Comparison of ENCODE assay signal across 27 cellular contexts in the genomic region with DNA sequence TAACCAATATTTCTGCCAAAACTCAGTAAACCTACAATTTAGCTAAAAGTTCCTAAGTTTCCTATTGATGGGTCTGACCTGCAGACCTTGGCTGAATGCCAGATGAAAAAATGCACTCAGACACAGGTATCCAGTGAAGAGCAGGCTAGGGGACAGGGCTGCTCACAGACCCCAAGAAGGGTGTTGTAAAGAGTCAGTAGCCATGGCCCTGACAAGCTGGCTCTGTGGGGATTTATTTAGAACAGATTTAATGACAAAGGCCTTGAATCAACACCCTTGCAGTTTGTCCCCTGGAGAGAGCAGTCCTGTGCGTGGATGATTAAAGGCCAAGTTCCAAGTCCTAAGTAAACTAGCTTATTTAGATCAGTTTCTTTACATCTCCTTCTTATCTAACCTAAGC.
"Had no signal": no experiment of that assay in that cellular context is flagged by ENCODE, and none has a peak within 500 bp of the region (broad histone marks: within the 10 kb centered on the region; RNA-seq: fewer than 3 reads in every experiment).

No MANE protein-coding gene starts in this region.

- H3K4me2 ChIP-seq: hepatocyte, neural progenitor cell had no signal

- H3K4me1 ChIP-seq: heart right ventricle, left ventricle myocardium inferior, neural progenitor cell, parathyroid adenoma, psoas muscle, right atrium auricular region, right lobe of liver, spleen, suprapubic skin, tibial artery, upper lobe of right lung had no signal

- H3K27me3 Mint-ChIP-seq: memory B cell; naive B cell; stimulated activated naive CD8-positive, alpha-beta T cell treated with anti-CD3 and anti-CD28 coated beads, Interleukin-15, Interleukin-2, amounts not matched to agents 100 ng/mL and 50 ng/mL, for 24 hours had no signal

- H3K27ac ChIP-seq: heart right ventricle, hepatocyte, left ventricle myocardium inferior, neural progenitor cell, neutrophil, parathyroid adenoma, psoas muscle, right atrium auricular region, right lobe of liver, skin epidermis, spleen, suprapubic skin, thoracic aorta, tibial artery, upper lobe of right lung had no signal

- H3K4me3 Mint-ChIP-seq: memory B cell; mesothelial cell of epicardium; naive B cell; natural killer cell; nephron progenitor cell; neural progenitor cell; stimulated activated effector memory CD8-positive, alpha-beta T cell treated with anti-CD3 and anti-CD28 coated beads, Interleukin-12 subunit alpha, Interleukin-12 subunit beta, amount 100 ng/mL, for 72 hours; stimulated activated naive CD8-positive, alpha-beta T cell treated with anti-CD3 and anti-CD28 coated beads, Interleukin-15, Interleukin-2, amounts not matched to agents 100 ng/mL and 50 ng/mL, for 24 hours had no signal

- H3K36me3 ChIP-seq: heart right ventricle, left ventricle myocardium inferior, neural progenitor cell, neutrophil, right atrium auricular region, spleen, suprapubic skin, thoracic aorta, tibial artery, upper lobe of right lung had no signal

- H3K9me3 Mint-ChIP-seq: stimulated activated naive CD8-positive, alpha-beta T cell treated with anti-CD3 and anti-CD28 coated beads, Interleukin-15, Interleukin-2, amounts not matched to agents 100 ng/mL and 50 ng/mL, for 24 hours had no signal

- DNase-seq: heart right ventricle; islet precursor cell; left ventricle myocardium inferior; naive B cell; natural killer cell; nephron progenitor cell; occipital lobe; psoas muscle; right lobe of liver; spleen; stimulated activated CD4-positive, alpha-beta T cell treated with anti-CD3 and anti-CD28 coated beads, Interleukin-4, amount 100 ng/mL, for 24 hours; stimulated activated naive CD4-positive, alpha-beta T cell; tibial artery; upper lobe of right lung had no signal

- H3K9me3 ChIP-seq: neutrophil, psoas muscle, right atrium auricular region, right lobe of liver, suprapubic skin, thoracic aorta, tibial artery had no signal

- H3K36me3 Mint-ChIP-seq: memory B cell; naive B cell; neural progenitor cell; stimulated activated effector memory CD8-positive, alpha-beta T cell treated with anti-CD3 and anti-CD28 coated beads, Interleukin-12 subunit alpha, Interleukin-12 subunit beta, amount 100 ng/mL, for 72 hours had no signal

- H3K9ac ChIP-seq: neural progenitor cell, parathyroid adenoma had no signal

- H3K4me1 Mint-ChIP-seq: mesothelial cell of epicardium; naive B cell; natural killer cell; neural progenitor cell; stimulated activated effector memory CD8-positive, alpha-beta T cell treated with anti-CD3 and anti-CD28 coated beads, Interleukin-12 subunit alpha, Interleukin-12 subunit beta, amount 100 ng/mL, for 72 hours had no signal

- H3K27ac Mint-ChIP-seq: memory B cell; mesothelial cell of epicardium; naive B cell; natural killer cell; nephron progenitor cell; neural progenitor cell; stimulated activated effector memory CD8-positive, alpha-beta T cell treated with anti-CD3 and anti-CD28 coated beads, Interleukin-12 subunit alpha, Interleukin-12 subunit beta, amount 100 ng/mL, for 72 hours; stimulated activated naive CD8-positive, alpha-beta T cell treated with anti-CD3 and anti-CD28 coated beads, Interleukin-15, Interleukin-2, amounts not matched to agents 100 ng/mL and 50 ng/mL, for 24 hours had no signal

- H3K4me3 ChIP-seq: heart right ventricle, hepatocyte, left ventricle myocardium inferior, lung, neural progenitor cell, psoas muscle, right atrium auricular region, right lobe of liver, skin epidermis, spleen, suprapubic skin, thoracic aorta, tibial artery, upper lobe of right lung had no signal

- H3K27me3 ChIP-seq: heart right ventricle, hepatocyte, neural progenitor cell, neutrophil, right atrium auricular region, right lobe of liver, spleen, suprapubic skin, tibial artery, upper lobe of right lung had no signal

- H2AFZ ChIP-seq: hepatocyte, neural progenitor cell, parathyroid adenoma had no signal
